In genomic region chr1:61741682-61742619, GRCh38 we compare ENCODE assay signal across 8 cellular contexts. TPM values are rescaled to one million over a fixed set of nuclear protein-coding genes. Genes with fewer than 3 reads are reported as not detected.
DNase-seq lines count a peak whose midpoint lies in the region; ATAC-seq, FAIRE-seq and TF ChIP-seq lines count a peak whose summit lies in the region.

Gene PATJ (plus strand): TSS chr1:61742480. CDS start chr1:61762893, 20,413 bp downstream.

- CTCF ChIA-PET in A549 (lab: Yijun Ruan, JAX): interaction anchor here (0.7 kb wide), 1 partner anchor 816 kb away, joined by 3 read pairs; no protein-coding TSS in a partner anchor

- H3K4me3 ChIP-seq in A549: peak within 1 kb of the TSS; percentile 69
- H3K4me3 ChIP-seq in fibroblast of villous mesenchyme (ENCODE audit: low read depth, low read length): peak within 1 kb of the TSS; percentile 64
- peak within 1 kb of the TSS; percentile 44 to 96 for H3K4me3 ChIP-seq in neuronal stem cell (ENCODE audit: low read length in 2 of 2)

- peak within 1 kb of the TSS; percentile 93 for H2AFZ ChIP-seq in neuronal stem cell (ENCODE audit: low read length)

- peak; percentile 88 to 89 for ATAC-seq in A549
- peak; percentile 88 for ATAC-seq in HG03045 (IDR thresholded peaks at IDR 0.05; ENCODE audit: unreplicated experiment)

- no peak within 1 kb of the TSS for H3K4ac ChIP-seq in neuronal stem cell (ENCODE audit: low read length)

- H3K36me3 ChIP-seq in neuronal stem cell (replicated peaks in 1 of 2; ENCODE audit: control insufficient read depth in 2 of 2, insufficient read depth in 2 of 2, low read length in 2 of 2): no peaks in the 10 kb centered on the region

- TF ChIP-seq RAD21 in A549 (conservative IDR thresholded peaks at IDR 0.05 in 1 of 2, IDR thresholded peaks at IDR 0.05 in 1 of 2): no peak

- H2BK120ac ChIP-seq in neuronal stem cell (ENCODE audit: low read depth, low read length): no peak within 1 kb of the TSS

- H3K79me1 ChIP-seq in neuronal stem cell (ENCODE audit: low read depth, low read length): no peaks in the 10 kb centered on the region

- H2BK5ac ChIP-seq in neuronal stem cell (ENCODE audit: low read length): peak within 1 kb of the TSS; percentile 13

- no peak within 1 kb of the TSS for H3K23ac ChIP-seq in neuronal stem cell (ENCODE audit: low read depth, low read length, poor library complexity)

- H3K9ac ChIP-seq in neuronal stem cell (ENCODE audit: low read depth, low read length, poor library complexity): peak within 1 kb of the TSS; percentile 77

- H3K4me1 ChIP-seq in A549: peaks cover 33% of the 10 kb centered on the region
- H3K4me1 ChIP-seq in neuronal stem cell (ENCODE audit: control insufficient read depth in 2 of 2, insufficient read depth in 1 of 2, low read depth in 1 of 2, low read length in 2 of 2): no peaks in the 10 kb centered on the region

- no peak for FAIRE-seq in A549 (lab: Jason Lieb, UNC)

- no peak within 1 kb of the TSS for H4K8ac ChIP-seq in neuronal stem cell (ENCODE audit: low read depth, low read length)

- 4% methylated on average over 17 of the region's 54 CpGs for WGBS in A549 (ENCODE audit: missing lambda C conversion rate)
- WGBS in neuronal stem cell (ENCODE audit: extremely low coverage in 2 of 2, insufficient read length in 2 of 2, insufficient replicate concordance in 1 of 2), 2 donors: no CpG with 5 or more reads among the region's 54 CpGs

- no peak within 1 kb of the TSS for H3K14ac ChIP-seq in neuronal stem cell (ENCODE audit: low read length)

- POLR2A ChIA-PET in A549 (lab: Yijun Ruan, JAX): interaction anchor here (0.5 kb wide), 1 partner anchor 236 kb away, joined by 5 read pairs; no protein-coding TSS in a partner anchor

- no peak within 1 kb of the TSS for H2BK12ac ChIP-seq in neuronal stem cell (ENCODE audit: low read length)

- H3K4me2 ChIP-seq in A549 (peak within 1 kb of the TSS; percentile 93), neuronal stem cell (ENCODE audit: insufficient read depth, low read length, poor library complexity, severe bottlenecking) (peak within 1 kb of the TSS; percentile 71)

- DNase-seq in A549 (ENCODE audit: low read depth in 1 of 2, low spot score in 1 of 2) (peak; percentile 52 to 75), NCI-H774 (lab: John Stamatoyannopoulos, UW) (peak; percentile 89), fibroblast of villous mesenchyme (ENCODE audit: low read depth) (peak; percentile 6), neuronal stem cell (ENCODE audit: low spot score) (peak; percentile 27), superior temporal gyrus (ENCODE audit: extremely low spot score) (peak; percentile 53)
- DNase-seq in activated T-helper 1 cell treated with anti-CD3 and anti-CD28 coated beads, Interleukin-2, amount 50 U/mL, for 16 hours (ENCODE audit: low read depth in 1 of 2, low spot score in 1 of 2): peak; percentile 23 to 64

- H2BK15ac ChIP-seq in neuronal stem cell (ENCODE audit: low read length): peak within 1 kb of the TSS; percentile 67

- H3K27ac ChIP-seq in A549 (peak within 1 kb of the TSS; percentile 85 to 98), neuronal stem cell (replicated peaks; ENCODE audit: low read length) (no peak within 1 kb of the TSS)

- no peak within 1 kb of the TSS for H4K91ac ChIP-seq in neuronal stem cell (ENCODE audit: low read depth, low read length, poor library complexity)

- H3K9me3 ChIP-seq in A549 (no peaks in the 10 kb centered on the region), neuronal stem cell (replicated peaks in 1 of 2; ENCODE audit: control insufficient read depth in 2 of 2, insufficient read depth in 1 of 2, low read depth in 1 of 2, low read length in 2 of 2) (no peaks in the 10 kb centered on the region)

- no peak for TF ChIP-seq EP300 in A549 (IDR thresholded peaks at IDR 0.05)

- peaks cover 0 to 33% (median 0%) of the 10 kb centered on the region in 3 experiments for H3K27me3 ChIP-seq in neuronal stem cell (ENCODE audit: control insufficient read depth in 3 of 3, insufficient read depth in 3 of 3, low read depth in 1 of 3, low read length in 3 of 3)

- TF ChIP-seq POLR2A in A549 (IDR thresholded peaks at IDR 0.05; ENCODE audit: low read length) (peak; percentile 13; the same call in 1 of the 2 replicates), GM18526 (IDR thresholded peaks at IDR 0.05; ENCODE audit: extremely low read depth, insufficient read length) (peak; percentile 34)

- peak within 1 kb of the TSS; percentile 92 for H3K18ac ChIP-seq in neuronal stem cell (ENCODE audit: low read length)

- no peak for TF ChIP-seq CTCF in A549 (IDR thresholded peaks at IDR 0.05)
- no peak for TF ChIP-seq CTCF in fibroblast of villous mesenchyme (IDR thresholded peaks at IDR 0.05; ENCODE audit: insufficient read depth, low read depth, low read length)

- no peak within 1 kb of the TSS for H2AK5ac ChIP-seq in neuronal stem cell (ENCODE audit: low read depth, low read length)

TF ChIP-seq in A549, 52 proteins besides CTCF, POLR2A, EP300 and RAD21:
- TF ChIP-seq CBX8 (IDR thresholded peaks at IDR 0.05): no peak
- peak; percentile 58 for TF ChIP-seq PHF8 (IDR thresholded peaks at IDR 0.05; ENCODE audit: borderline replicate concordance, low read depth)

RNA-seq across cellular contexts. Expression of gene PATJ, which starts in this region (rescaled TPM):
- 14.1 and 14.7 TPM in 2 replicates for polyA plus RNA-seq in A549 (2011; rRNA removed)
- 1.4 and 1.9 TPM in 2 replicates for polyA plus RNA-seq in A549 (2012; cell fraction: cytosol; rRNA removed)
- 1.9 and 4.6 TPM in 2 replicates for polyA plus RNA-seq in A549 (2012; cell fraction: nucleus; rRNA removed)
- 4.8 to 6.0 TPM (median 5.9 TPM) in 3 replicates for polyA plus RNA-seq in A549 (2017; fragmentation: RNase III; extraction: RNeasy Plus Mini Kit Qiagen cat#74134 plus additional on column Dnase treatment)
- polyA minus RNA-seq in A549 (2011; rRNA and poly(A)+ RNA removed): 25.3 and 28.2 TPM in 2 replicates
- total RNA-seq in fibroblast of villous mesenchyme: 6.8 and 9.5 TPM in 2 replicates
- 6.8 TPM for polyA plus RNA-seq in neuronal stem cell (2013, experiment 1 of 2)
- 6.3 TPM for polyA plus RNA-seq in neuronal stem cell (2013, experiment 2 of 2)

Comparison
In these comparisons a context has a peak if more than half of its experiments do, and no peak if none do; other contexts are left out.
1. DNase-seq: peak in every context shown above with its lines; median percentile 89 in NCI-H774; 64 in A549; 53 in superior temporal gyrus; 44 in activated T-helper 1 cell treated with anti-CD3 and anti-CD28 coated beads, Interleukin-2, amount 50 U/mL, for 16 hours; 27 in neuronal stem cell; 6 in fibroblast of villous mesenchyme.